In genomic region chr15:26119322-26119721, GRCh38 we compare ENCODE assay signal across 30 cellular contexts.
"Had no signal": no experiment of that assay in that cellular context is flagged by ENCODE, and none has a peak within 500 bp of the region (broad histone marks: within the 10 kb centered on the region; RNA-seq: fewer than 3 reads in every experiment).

No MANE protein-coding gene starts in this region.

- H3K79me2 ChIP-seq: parathyroid adenoma had no signal

- H3K27me3 Mint-ChIP-seq: naive thymus-derived CD4-positive, alpha-beta T cell; progenitor cell of endocrine pancreas; stimulated activated naive B cell treated with anti-CD40 and anti-IgM and Interleukin-4, amounts not matched to agents 10 μg/mL and 1 μg/mL and 100 μg/mL, for 72 hours; stimulated activated naive CD8-positive, alpha-beta T cell treated with anti-CD3 and anti-CD28 coated beads, Interleukin-15, Interleukin-2, amounts not matched to agents 100 ng/mL and 50 ng/mL, for 24 hours had no signal

- H3K4me3 Mint-ChIP-seq: naive thymus-derived CD4-positive, alpha-beta T cell; natural killer cell; nephron; neural crest cell; stimulated activated effector memory CD8-positive, alpha-beta T cell treated with anti-CD3 and anti-CD28 coated beads, Interleukin-12 subunit alpha, Interleukin-12 subunit beta, amount 100 ng/mL, for 72 hours; stimulated activated naive B cell treated with anti-CD40 and anti-IgM and Interleukin-4, amounts not matched to agents 10 μg/mL and 1 μg/mL and 100 μg/mL, for 72 hours; stimulated activated naive CD8-positive, alpha-beta T cell treated with anti-CD3 and anti-CD28 coated beads, Interleukin-15, Interleukin-2, amounts not matched to agents 100 ng/mL and 50 ng/mL, for 24 hours had no signal

- H3K27me3 ChIP-seq: ovary, right lobe of liver, sigmoid colon, stomach, thyroid gland, tibial nerve, upper lobe of left lung, vagina had no signal

- H3K4me1 ChIP-seq: parathyroid adenoma, psoas muscle, right lobe of liver, sigmoid colon, stomach, thyroid gland, upper lobe of left lung, vagina had no signal

- H3K36me3 ChIP-seq: ovary, right lobe of liver, sigmoid colon, stomach, thoracic aorta, thyroid gland, tibial nerve, upper lobe of left lung, vagina had no signal

- H3K9me3 ChIP-seq: ovary, psoas muscle, right lobe of liver, sigmoid colon, stomach, thoracic aorta, thyroid gland, tibial nerve, upper lobe of left lung, vagina had no signal

- H3K9me3 Mint-ChIP-seq: natural killer cell; stimulated activated effector memory CD8-positive, alpha-beta T cell treated with anti-CD3 and anti-CD28 coated beads, Interleukin-12 subunit alpha, Interleukin-12 subunit beta, amount 100 ng/mL, for 72 hours; stimulated activated naive CD8-positive, alpha-beta T cell treated with anti-CD3 and anti-CD28 coated beads, Interleukin-15, Interleukin-2, amounts not matched to agents 100 ng/mL and 50 ng/mL, for 24 hours had no signal

- H3K4me3 ChIP-seq: ovary, psoas muscle, right lobe of liver, sigmoid colon, stomach, thoracic aorta, thyroid gland, tibial nerve, upper lobe of left lung, vagina had no signal

- H3K9ac ChIP-seq: parathyroid adenoma had no signal

- H3K27ac ChIP-seq: ovary, parathyroid adenoma, psoas muscle, right lobe of liver, sigmoid colon, stomach, thoracic aorta, thyroid gland, tibial nerve, upper lobe of left lung, vagina had no signal

- H3K36me3 Mint-ChIP-seq: natural killer cell; stimulated activated effector memory CD8-positive, alpha-beta T cell treated with anti-CD3 and anti-CD28 coated beads, Interleukin-12 subunit alpha, Interleukin-12 subunit beta, amount 100 ng/mL, for 72 hours; stimulated activated naive B cell treated with anti-CD40 and anti-IgM and Interleukin-4, amounts not matched to agents 10 μg/mL and 1 μg/mL and 100 μg/mL, for 72 hours had no signal

- H2AFZ ChIP-seq: parathyroid adenoma had no signal

- FAIRE-seq: small intestine, urothelium cell line had no signal

- H3K4me1 Mint-ChIP-seq: naive thymus-derived CD4-positive, alpha-beta T cell; natural killer cell; stimulated activated effector memory CD8-positive, alpha-beta T cell treated with anti-CD3 and anti-CD28 coated beads, Interleukin-12 subunit alpha, Interleukin-12 subunit beta, amount 100 ng/mL, for 72 hours; stimulated activated naive B cell treated with anti-CD40 and anti-IgM and Interleukin-4, amounts not matched to agents 10 μg/mL and 1 μg/mL and 100 μg/mL, for 72 hours had no signal

- DNase-seq: naive thymus-derived CD4-positive, alpha-beta T cell; natural killer cell; occipital lobe; ovary; posterior cingulate gyrus; psoas muscle; right cardiac atrium; right lobe of liver; sigmoid colon; small intestine; stimulated activated CD4-positive, alpha-beta T cell treated with anti-CD3 and anti-CD28 coated beads, Interleukin-15, amount 100 ng/mL, for 24 hours; stimulated activated CD4-positive, alpha-beta T cell treated with anti-CD3 and anti-CD28 coated beads, Interleukin-2, amount 100 ng/mL, for 24 hours; stimulated activated CD4-positive, alpha-beta T cell treated with anti-CD3 and anti-CD28 coated beads, Interleukin-2, amount 100 ng/mL, for 48 hours; stimulated activated CD4-positive, alpha-beta T cell treated with anti-CD3 and anti-CD28 coated beads, Interleukin-4, amount 100 ng/mL, for 24 hours; stimulated activated naive B cell treated with anti-CD40 and anti-IgM and Interleukin-4, amounts not matched to agents 10 μg/mL and 1 μg/mL and 100 μg/mL, for 72 hours; stimulated activated naive CD4-positive, alpha-beta T cell treated with Interleukin-2 at 50 U/mL for 16 hours; stomach; thyroid gland; trophoblast cell; upper lobe of left lung had no signal

- H3K27ac Mint-ChIP-seq: naive thymus-derived CD4-positive, alpha-beta T cell; natural killer cell; nephron; stimulated activated effector memory CD8-positive, alpha-beta T cell treated with anti-CD3 and anti-CD28 coated beads, Interleukin-12 subunit alpha, Interleukin-12 subunit beta, amount 100 ng/mL, for 72 hours; stimulated activated naive B cell treated with anti-CD40 and anti-IgM and Interleukin-4, amounts not matched to agents 10 μg/mL and 1 μg/mL and 100 μg/mL, for 72 hours; stimulated activated naive CD8-positive, alpha-beta T cell treated with anti-CD3 and anti-CD28 coated beads, Interleukin-15, Interleukin-2, amounts not matched to agents 100 ng/mL and 50 ng/mL, for 24 hours had no signal

- ATAC-seq: naive thymus-derived CD4-positive, alpha-beta T cell; natural killer cell; psoas muscle; right cardiac atrium; right lobe of liver; stimulated activated effector memory CD8-positive, alpha-beta T cell treated with anti-CD3 and anti-CD28 coated beads, Interleukin-12 subunit alpha, Interleukin-12 subunit beta, amount 100 ng/mL, for 72 hours; stimulated activated naive B cell treated with anti-CD40 and anti-IgM and Interleukin-4, amounts not matched to agents 10 μg/mL and 1 μg/mL and 100 μg/mL, for 72 hours had no signal
